ENCODE assay signal across 33 cellular contexts in the genomic region with DNA sequence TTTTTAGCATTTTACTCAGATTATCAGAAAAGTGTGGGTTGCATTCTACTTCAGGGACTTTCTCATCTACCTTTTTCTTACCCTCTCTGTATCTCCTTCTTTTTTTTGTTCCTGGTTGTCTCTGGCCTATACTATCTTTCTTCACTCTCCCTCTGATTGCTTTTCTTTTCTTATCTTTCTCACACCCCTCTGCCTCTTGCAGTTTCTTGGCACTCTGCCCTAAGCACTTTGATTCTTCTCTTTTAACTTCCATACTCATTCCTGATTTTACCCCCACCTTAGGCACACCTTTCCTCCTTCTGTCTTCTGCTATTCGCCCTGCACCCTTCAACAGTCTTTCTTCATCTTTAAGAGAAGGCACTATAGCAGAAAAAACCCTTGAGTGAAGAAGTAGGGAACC.
"Had no signal": no experiment of that assay in that cellular context is flagged by ENCODE, and none has a peak within 500 bp of the region (broad histone marks: within the 10 kb centered on the region; RNA-seq: fewer than 3 reads in every experiment).

No MANE protein-coding gene starts in this region.

- ATAC-seq: activated naive CD4-positive, alpha-beta T cell treated with anti-CD3 and anti-CD28 coated beads, Interleukin-2, amount 50 U/mL, for 72 hours; activated T-cell treated with anti-CD3 and anti-CD28 coated beads, Interleukin-2, amount 50 U/mL, for 4 hours; body of pancreas; Right ventricle myocardium inferior had no signal

- H3K27me3 ChIP-seq: adrenal gland, body of pancreas, breast epithelium had no signal

- DNase-seq: activated B cell treated with CpG ODN at 0.5 μM for 24 hours; activated CD4-positive, alpha-beta memory T cell treated with anti-CD3 and anti-CD28 coated beads for 36 hours; activated CD4-positive, alpha-beta T cell treated with anti-CD3 and anti-CD28 coated beads for 4 hours; activated CD4-positive, alpha-beta T cell treated with anti-CD3 and anti-CD28 coated beads, Interleukin-2, amount 50 U/mL, for 1 hour; activated CD4-positive, CD25-positive, alpha-beta regulatory T cell treated with anti-CD3 and anti-CD28 coated beads, Interleukin-2, amount 50 U/mL, for 72 hours; activated CD8-positive, alpha-beta memory T cell treated with anti-CD3 and anti-CD28 coated beads, Interleukin-2, amount 50 U/mL, for 4 hours; activated gamma-delta T cell treated with Interleukin-2 at 50 U/mL for 16 hours; activated naive CD4-positive, alpha-beta T cell treated with anti-CD3 and anti-CD28 coated beads for 36 hours; activated T-cell treated with anti-CD3 and anti-CD28 coated beads for 4 hours; activated T-cell treated with anti-CD3 and anti-CD28 coated beads, Interleukin-2, amount 50 U/mL, for 4 hours; adrenal gland; body of pancreas; Karpas-422; KBM-7; NCI-H1105; NCI-H1417 treated with DMSO at 0.1 percent for 48 hours; NCI-H187 treated with DMSO at 0.1 percent for 48 hours; NCI-H2081; NCI-H345; NCI-H526; NCI-H748 treated with DMSO at 0.1 percent for 48 hours; NK-92 treated with Interleukin-12 subunit alpha and Interleukin-12 subunit beta, amount 100 ng/mL, for 24 hours; PC-9; SW 1271; T-helper 1 cell; T-helper 2 cell; T-helper 9 cell had no signal

- H3K9me3 ChIP-seq: adrenal gland, body of pancreas, breast epithelium had no signal

- H3K4me1 ChIP-seq: adrenal gland, body of pancreas, breast epithelium had no signal

- H3K27ac Mint-ChIP-seq: activated B cell treated with CpG ODN at 0.5 μM for 24 hours; activated CD4-positive, alpha-beta memory T cell treated with anti-CD3 and anti-CD28 coated beads for 36 hours; activated naive CD4-positive, alpha-beta T cell treated with anti-CD3 and anti-CD28 coated beads for 36 hours; activated naive CD4-positive, alpha-beta T cell treated with anti-CD3 and anti-CD28 coated beads, Interleukin-2, amount 50 U/mL, for 72 hours; activated T-helper 1 cell treated with anti-CD3 and anti-CD28 coated beads, Interleukin-12 subunit alpha, Interleukin-12 subunit beta, Interleukin-2, Interleukin-4 antibody, amounts not matched to agents 30 ng/mL and 10 ng/mL and 1 ng/mL, durations not matched to agents 14 hours and 24 hours and 36 hours had no signal

- H3K36me3 ChIP-seq: adrenal gland, breast epithelium had no signal

- H3K4me3 ChIP-seq: adrenal gland, body of pancreas, breast epithelium, PC-9 had no signal

- H3K36me3 Mint-ChIP-seq: activated CD4-positive, alpha-beta memory T cell treated with anti-CD3 and anti-CD28 coated beads for 36 hours; activated naive CD4-positive, alpha-beta T cell treated with anti-CD3 and anti-CD28 coated beads, Interleukin-2, amount 50 U/mL, for 72 hours had no signal

- H3K4me1 Mint-ChIP-seq: activated B cell treated with CpG ODN at 0.5 μM for 24 hours had no signal

- H3K9me3 Mint-ChIP-seq: activated B cell treated with CpG ODN at 0.5 μM for 24 hours; activated CD4-positive, alpha-beta memory T cell treated with anti-CD3 and anti-CD28 coated beads for 36 hours; activated naive CD4-positive, alpha-beta T cell treated with anti-CD3 and anti-CD28 coated beads for 36 hours; activated naive CD4-positive, alpha-beta T cell treated with anti-CD3 and anti-CD28 coated beads, Interleukin-2, amount 50 U/mL, for 72 hours; activated T-helper 1 cell treated with anti-CD3 and anti-CD28 coated beads, Interleukin-12 subunit alpha, Interleukin-12 subunit beta, Interleukin-2, Interleukin-4 antibody, amounts not matched to agents 30 ng/mL and 10 ng/mL and 1 ng/mL, durations not matched to agents 14 hours and 24 hours and 36 hours had no signal

- H3K4me3 Mint-ChIP-seq: activated B cell treated with CpG ODN at 0.5 μM for 24 hours; activated CD4-positive, alpha-beta memory T cell treated with anti-CD3 and anti-CD28 coated beads for 36 hours; activated naive CD4-positive, alpha-beta T cell treated with anti-CD3 and anti-CD28 coated beads for 36 hours; activated T-cell treated with anti-CD3 and anti-CD28 coated beads, Interleukin-2, amount 50 U/mL, for 4 hours; activated T-helper 1 cell treated with anti-CD3 and anti-CD28 coated beads, Interleukin-12 subunit alpha, Interleukin-12 subunit beta, Interleukin-2, Interleukin-4 antibody, amounts not matched to agents 30 ng/mL and 10 ng/mL and 1 ng/mL, durations not matched to agents 14 hours and 24 hours and 36 hours had no signal

- H3K27ac ChIP-seq: adrenal gland, body of pancreas, breast epithelium, PC-9, RWPE1, VCaP had no signal
